Comparison of ENCODE assay signal across 8 cellular contexts in genomic region chr18:13112982-13113381, GRCh38.
DNase-seq lines count a peak whose midpoint lies in the region; ATAC-seq and TF ChIP-seq lines count a peak whose summit lies in the region.

No MANE protein-coding gene starts in this region.

- H3K9me3 Mint-ChIP-seq in neural progenitor cell, result peaks cover 7% of the 10 kb centered on the region
- no peaks in the 10 kb centered on the region for H3K9me3 Mint-ChIP-seq in activated naive CD8-positive, alpha-beta T cell treated with anti-CD3 and anti-CD28 coated beads for 36 hours

- TF ChIP-seq CTCF in fibroblast of lung (conservative IDR thresholded peaks at IDR 0.05 in 1 of 2, IDR thresholded peaks at IDR 0.05 in 1 of 2; ENCODE audit: low read depth in 1 of 2, low read length in 2 of 2) (peak; percentile 19 to 42), neural progenitor cell (IDR thresholded peaks at IDR 0.05) (peak; percentile 63)

- no peak overlapping the region for H3K27ac Mint-ChIP-seq in neural progenitor cell
- H3K27ac Mint-ChIP-seq in activated naive CD8-positive, alpha-beta T cell treated with anti-CD3 and anti-CD28 coated beads for 36 hours, result no peak overlapping the region

- H3K9me3 ChIP-seq in NT2/D1 (ENCODE audit: insufficient read depth, low read length) (peaks cover 1% of the 10 kb centered on the region; the same call in 1 of the 2 replicates), fibroblast of lung (ENCODE audit: control insufficient read depth, insufficient read depth, low read depth, low read length) (no peaks in the 10 kb centered on the region), neural progenitor cell (ENCODE audit: low read depth) (no peaks in the 10 kb centered on the region)

- H3K4me3 ChIP-seq in NT2/D1 (ENCODE audit: insufficient read length, low read depth) (no peak overlapping the region), fibroblast of lung (replicated peaks in 1 of 4; ENCODE audit: control extremely low read depth in 1 of 4, insufficient read depth in 1 of 4, low read depth in 3 of 4, low read length in 4 of 4) (no peak overlapping the region), neural progenitor cell (no peak overlapping the region)

- peaks cover 10% of the 10 kb centered on the region for H3K4me1 Mint-ChIP-seq in neural progenitor cell
- no peaks in the 10 kb centered on the region for H3K4me1 Mint-ChIP-seq in activated naive CD8-positive, alpha-beta T cell treated with anti-CD3 and anti-CD28 coated beads for 36 hours

- H2AFZ ChIP-seq in fibroblast of lung (ENCODE audit: low read length) (no peak overlapping the region), neural progenitor cell (replicated peaks) (no peak overlapping the region)

- H3K36me3 Mint-ChIP-seq in neural progenitor cell, result peaks cover 41% of the 10 kb centered on the region
- H3K36me3 Mint-ChIP-seq in activated naive CD8-positive, alpha-beta T cell treated with anti-CD3 and anti-CD28 coated beads for 36 hours, result peaks cover 35% of the 10 kb centered on the region

- no peak overlapping the region for H3K4me2 ChIP-seq in fibroblast of lung (ENCODE audit: extremely low read depth, insufficient read depth, low read length)
- no peak overlapping the region for H3K4me2 ChIP-seq in neural progenitor cell

- no peak overlapping the region for H3K9ac ChIP-seq in NT2/D1 (ENCODE audit: insufficient read length, low read depth)
- no peak overlapping the region for H3K9ac ChIP-seq in fibroblast of lung (ENCODE audit: insufficient read depth, low read length)
- no peak overlapping the region for H3K9ac ChIP-seq in neural progenitor cell

- no peaks in the 10 kb centered on the region for H4K20me1 ChIP-seq in fibroblast of lung (ENCODE audit: control insufficient read depth, extremely low read depth, insufficient read depth, low read length)
- H4K20me1 ChIP-seq in neural progenitor cell (ENCODE audit: low read depth), result peaks cover 7% of the 10 kb centered on the region

- in situ Hi-C loops in G401 (cut with HindIII; ENCODE audit: low sequenced_read_pairs), result no loop called here

- peaks cover 4% of the 10 kb centered on the region for H3K27me3 Mint-ChIP-seq in neural progenitor cell (ENCODE audit: insufficient read depth, low read depth)
- no peaks in the 10 kb centered on the region for H3K27me3 Mint-ChIP-seq in activated naive CD8-positive, alpha-beta T cell treated with anti-CD3 and anti-CD28 coated beads for 36 hours

- peaks cover 17% of the 10 kb centered on the region for H3F3A ChIP-seq in neural progenitor cell (ENCODE audit: low read depth)

- no peaks in the 10 kb centered on the region for H3K79me2 ChIP-seq in fibroblast of lung (ENCODE audit: control insufficient read depth, insufficient read depth, low read length)
- H3K79me2 ChIP-seq in neural progenitor cell (ENCODE audit: low read depth), result no peaks in the 10 kb centered on the region

- no peak overlapping the region for H3K4me3 Mint-ChIP-seq in neural progenitor cell
- no peak overlapping the region for H3K4me3 Mint-ChIP-seq in activated naive CD8-positive, alpha-beta T cell treated with anti-CD3 and anti-CD28 coated beads for 36 hours

- no peak overlapping the region for H3K27ac ChIP-seq in fibroblast of lung (ENCODE audit: insufficient read depth, low read length)
- no peak overlapping the region for H3K27ac ChIP-seq in neural progenitor cell

- DNase-seq in G401 (ENCODE audit: low spot score), result peak; percentile 92
- DNase-seq in NT2/D1 (ENCODE audit: low read depth, low spot score), result peak; percentile 57
- peak; percentile 42 to 66 for DNase-seq in fibroblast of lung (ENCODE audit: low read depth in 2 of 2)
- peak; percentile 91 for DNase-seq in neural progenitor cell (ENCODE audit: low spot score)
- no peak for DNase-seq in activated naive CD8-positive, alpha-beta T cell treated with anti-CD3 and anti-CD28 coated beads for 36 hours
- DNase-seq in NCI-H187 treated with DMSO at 0.1 percent for 48 hours (lab: John Stamatoyannopoulos, UW), result no peak

- H3K27me3 ChIP-seq in NT2/D1 (ENCODE audit: insufficient read depth, insufficient read length) (no peaks in the 10 kb centered on the region), fibroblast of lung (ENCODE audit: control insufficient read depth, insufficient read depth, low read length) (no peaks in the 10 kb centered on the region), neural progenitor cell (no peaks in the 10 kb centered on the region)

- peaks cover 44% of the 10 kb centered on the region for H3K36me3 ChIP-seq in NT2/D1 (ENCODE audit: insufficient read depth, insufficient read length, low read length)
- H3K36me3 ChIP-seq in fibroblast of lung (ENCODE audit: control insufficient read depth, insufficient read depth, low read length), result peaks cover 3% of the 10 kb centered on the region
- peaks cover 20% of the 10 kb centered on the region for H3K36me3 ChIP-seq in neural progenitor cell

- no peaks in the 10 kb centered on the region for H3K4me1 ChIP-seq in NT2/D1 (ENCODE audit: insufficient read depth, insufficient read length)
- no peaks in the 10 kb centered on the region for H3K4me1 ChIP-seq in fibroblast of lung (ENCODE audit: control insufficient read depth, extremely low read depth, insufficient read depth, low read length)
- peaks cover 7% of the 10 kb centered on the region for H3K4me1 ChIP-seq in neural progenitor cell

- ATAC-seq in HG02981 (IDR thresholded peaks at IDR 0.05; ENCODE audit: unreplicated experiment), result no peak
- ATAC-seq in HG02973 (IDR thresholded peaks at IDR 0.05; ENCODE audit: unreplicated experiment), result no peak

Comparison
In these comparisons a context has a peak if more than half of its experiments do, and no peak if none do; other contexts are left out.
1. DNase-seq: peak in G401 (single experiment), NT2/D1 (single experiment), fibroblast of lung (2 of 2) and neural progenitor cell (single experiment); none in activated naive CD8-positive, alpha-beta T cell treated with anti-CD3 and anti-CD28 coated beads for 36 hours (single experiment) and NCI-H187 treated with DMSO at 0.1 percent for 48 hours (single experiment).